Comparison of ENCODE assay signal across 8 cellular contexts in the genomic region with DNA sequence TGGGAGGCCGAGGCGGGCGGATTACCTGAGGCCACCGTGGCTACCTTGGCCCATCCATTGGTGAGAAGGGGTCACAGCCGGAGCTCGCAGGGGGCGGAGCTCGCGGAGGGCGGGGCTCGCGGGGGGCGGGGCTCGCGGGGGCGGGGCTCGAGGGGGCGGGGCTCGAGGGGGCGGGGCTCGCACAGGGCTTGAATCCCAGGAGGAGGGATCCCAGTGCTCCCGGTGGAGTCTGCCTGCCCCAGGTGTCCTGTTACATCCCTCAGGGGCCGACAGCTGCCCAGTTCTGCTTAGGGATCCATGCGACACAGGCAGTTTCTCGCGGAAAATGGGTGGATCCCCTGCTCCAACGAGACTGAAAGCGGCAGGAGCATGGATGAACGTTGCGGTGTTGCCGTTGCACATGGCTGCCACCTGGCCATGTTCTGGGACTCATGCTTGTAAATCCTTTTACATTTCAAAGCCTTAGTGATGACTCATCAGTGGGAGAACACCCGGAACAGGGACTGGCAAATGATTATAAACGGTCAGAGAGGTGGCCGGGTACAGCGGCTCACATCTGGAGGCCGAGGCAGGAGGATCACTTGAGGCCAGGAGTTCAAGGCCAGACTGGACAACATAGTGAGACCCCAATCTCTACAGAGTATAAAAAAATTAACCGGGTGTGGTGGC. TPM values are rescaled to one million over a fixed set of nuclear protein-coding genes. Genes with fewer than 3 reads are reported as not detected.
DNase-seq lines count a peak whose midpoint lies in the region; TF ChIP-seq lines count a peak whose summit lies in the region.

No MANE protein-coding gene starts in this region.

- peaks cover 0 to 42% (median 0%) of the 10 kb centered on the region in 4 donors for H3K27me3 ChIP-seq in esophagus squamous epithelium

- DNase-seq in DMS153 treated with DMSO at 0.1 percent for 48 hours (lab: John Stamatoyannopoulos, UW; ENCODE audit: unreplicated experiment), result peak; percentile 57
- peak; percentile 79 for DNase-seq in MV-4-11 (lab: John Stamatoyannopoulos, UW)
- peak; percentile 3 for DNase-seq in T follicular helper cell (ENCODE audit: low read depth)
- peak; percentile 98 for DNase-seq in iPS-NIHi11 (ENCODE audit: low spot score)
- DNase-seq in esophagus squamous epithelium (lab: John Stamatoyannopoulos, UW), result no peak
- DNase-seq in NK-92 (lab: John Stamatoyannopoulos, UW; ENCODE audit: unreplicated experiment), result no peak
- DNase-seq in KG1 (lab: John Stamatoyannopoulos, UW), result no peak
- no peak for DNase-seq in C1 segment of cervical spinal cord (lab: John Stamatoyannopoulos, UW)

- H3K27ac ChIP-seq in esophagus squamous epithelium, result peak overlapping the region in 1 of 4 donors; percentile 26

- H3K4me1 ChIP-seq in esophagus squamous epithelium, result peaks cover 0 to 11% (median 0%) of the 10 kb centered on the region in 3 donors

- no peak for TF ChIP-seq POLR2A in esophagus squamous epithelium (IDR thresholded peaks at IDR 0.05)

- peak in 2 of 6 experiments; percentile 5 to 7 for TF ChIP-seq CTCF in esophagus squamous epithelium (IDR thresholded peaks at IDR 0.05)

- H3K36me3 ChIP-seq in esophagus squamous epithelium, result no peaks in the 10 kb centered on the region

- intact Hi-C loops in esophagus squamous epithelium (cut with DNase I), result no loop called here

- peaks cover 0 to 9% (median 7%) of the 10 kb centered on the region in 3 donors for H3K9me3 ChIP-seq in esophagus squamous epithelium

- 22 to 37% methylated on average over 3 to 19 of the region's 37 CpGs for WGBS in esophagus squamous epithelium, 2 donors

- peak overlapping the region in 2 of 4 donors; percentile 12 to 44 for H3K4me3 ChIP-seq in esophagus squamous epithelium

RNA-seq across cellular contexts. Expression of a gene that starts 25.1 kb away (rescaled TPM):
- total RNA-seq in esophagus squamous epithelium, result under 1 TPM in 1 of 4 donors, not detected in 3; 0.19 TPM

RNA-seq across cellular contexts. Expression of a gene that starts 42.2 kb away (rescaled TPM):
- total RNA-seq in esophagus squamous epithelium, result 10 to 100 TPM; 46.2 to 65.7 (median 53.8) TPM

RNA-seq across cellular contexts. Expression of a gene that starts 56.7 kb away (rescaled TPM):
- total RNA-seq in esophagus squamous epithelium, result 10 to 100 TPM; 14.7 to 37.7 (median 36.2) TPM

RNA-seq across cellular contexts. Expression of a gene that starts 56.8 kb away (rescaled TPM):
- 100 to 1,000 TPM in 3 of 4 donors, 10 to 100 TPM in 1; 97.8 to 163 (median 128) TPM for total RNA-seq in esophagus squamous epithelium

Comparison
In these comparisons a context has a peak if more than half of its experiments do, and no peak if none do; other contexts are left out.
1. DNase-seq: peak in DMS153 treated with DMSO at 0.1 percent for 48 hours (single experiment), MV-4-11 (single experiment), T follicular helper cell (single experiment) and iPS-NIHi11 (single experiment); none in esophagus squamous epithelium (single experiment), NK-92 (single experiment), KG1 (single experiment) and C1 segment of cervical spinal cord (0 of 14).